1 cellular context compared by ENCODE assay signal in genomic region chr17:7409716-7410115, GRCh38.
TF ChIP-seq lines count a peak whose summit lies in the region.

No MANE protein-coding gene starts in this region.

TF ChIP-seq in IMR-90, 13 proteins besides CTCF, POLR2A, EP300 and RAD21:
- TF ChIP-seq BHLHE40 (IDR thresholded peaks at IDR 0.05; ENCODE audit: low read depth, low read length) (no peak), NFE2L2 (IDR thresholded peaks at IDR 0.05; ENCODE audit: low read depth, low read length) (no peak), CEBPB (IDR thresholded peaks at IDR 0.05; ENCODE audit: low read depth, low read length) (no peak), FOS (IDR thresholded peaks at IDR 0.05; ENCODE audit: low read depth, low read length) (no peak), MXI1 (IDR thresholded peaks at IDR 0.05; ENCODE audit: borderline replicate concordance, low read depth, low read length) (no peak), CHD1 (IDR thresholded peaks at IDR 0.05; ENCODE audit: low read depth, low read length) (no peak)
TF ChIP-seq in IMR-90: peak in this region for 0.
